Comparison of ENCODE assay signal across 1 cellular context in the genomic region with DNA sequence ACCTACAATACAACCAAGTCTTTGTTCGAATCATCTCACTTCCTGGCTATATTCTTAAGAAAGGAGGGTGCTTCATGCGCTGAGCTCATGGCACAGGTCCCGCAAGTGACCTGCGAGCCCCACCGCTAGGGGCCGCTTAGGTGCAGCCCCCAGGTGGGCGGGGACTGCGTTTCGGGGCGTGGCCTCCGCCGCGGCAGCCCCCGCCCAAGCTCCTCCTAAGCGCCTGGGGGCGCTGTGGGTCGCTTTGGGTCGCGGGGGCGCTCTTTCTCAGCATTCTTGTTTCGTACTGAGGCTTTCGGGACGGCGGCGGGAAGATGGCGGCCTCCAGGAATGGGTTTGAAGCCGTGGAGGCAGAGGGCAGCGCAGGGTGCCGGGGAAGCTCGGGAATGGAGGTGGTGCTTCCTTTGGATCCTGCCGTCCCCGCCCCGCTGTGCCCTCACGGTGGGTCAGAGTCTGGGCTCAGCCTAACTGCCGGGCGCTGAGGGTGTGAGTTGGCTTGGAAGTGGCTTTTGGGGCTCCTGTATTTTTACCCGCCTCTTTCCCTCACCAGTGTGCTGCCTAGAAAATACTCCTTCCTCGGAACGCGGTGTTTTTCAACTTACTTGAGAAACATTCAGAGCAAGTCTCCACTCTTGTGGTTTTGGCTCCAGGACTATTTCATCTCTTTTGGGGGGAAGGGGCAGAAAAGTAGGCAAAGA.
TF ChIP-seq lines count a peak whose summit lies in the region.

A gene with protein sequence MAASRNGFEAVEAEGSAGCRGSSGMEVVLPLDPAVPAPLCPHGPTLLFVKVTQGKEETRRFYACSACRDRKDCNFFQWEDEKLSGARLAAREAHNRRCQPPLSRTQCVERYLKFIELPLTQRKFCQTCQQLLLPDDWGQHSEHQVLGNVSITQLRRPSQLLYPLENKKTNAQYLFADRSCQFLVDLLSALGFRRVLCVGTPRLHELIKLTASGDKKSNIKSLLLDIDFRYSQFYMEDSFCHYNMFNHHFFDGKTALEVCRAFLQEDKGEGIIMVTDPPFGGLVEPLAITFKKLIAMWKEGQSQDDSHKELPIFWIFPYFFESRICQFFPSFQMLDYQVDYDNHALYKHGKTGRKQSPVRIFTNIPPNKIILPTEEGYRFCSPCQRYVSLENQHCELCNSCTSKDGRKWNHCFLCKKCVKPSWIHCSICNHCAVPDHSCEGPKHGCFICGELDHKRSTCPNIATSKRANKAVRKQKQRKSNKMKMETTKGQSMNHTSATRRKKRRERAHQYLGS (plus strand): TSS at position 279 of the 698 bp plus-strand sequence. CDS start 36 bp downstream, at position 315.

TF ChIP-seq in WTC11, 78 proteins besides CTCF, POLR2A, EP300 and RAD21 (continued from another document):
- TF ChIP-seq, protein P1, sequence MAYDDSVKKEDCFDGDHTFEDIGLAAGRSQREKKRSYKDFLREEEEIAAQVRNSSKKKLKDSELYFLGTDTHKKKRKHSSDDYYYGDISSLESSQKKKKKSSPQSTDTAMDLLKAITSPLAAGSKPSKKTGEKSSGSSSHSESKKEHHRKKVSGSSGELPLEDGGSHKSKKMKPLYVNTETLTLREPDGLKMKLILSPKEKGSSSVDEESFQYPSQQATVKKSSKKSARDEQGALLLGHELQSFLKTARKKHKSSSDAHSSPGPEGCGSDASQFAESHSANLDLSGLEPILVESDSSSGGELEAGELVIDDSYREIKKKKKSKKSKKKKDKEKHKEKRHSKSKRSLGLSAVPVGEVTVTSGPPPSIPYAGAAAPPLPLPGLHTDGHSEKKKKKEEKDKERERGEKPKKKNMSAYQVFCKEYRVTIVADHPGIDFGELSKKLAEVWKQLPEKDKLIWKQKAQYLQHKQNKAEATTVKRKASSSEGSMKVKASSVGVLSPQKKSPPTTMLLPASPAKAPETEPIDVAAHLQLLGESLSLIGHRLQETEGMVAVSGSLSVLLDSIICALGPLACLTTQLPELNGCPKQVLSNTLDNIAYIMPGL (CRISPR knock-in tag; IDR thresholded peaks at IDR 0.05) = peak; percentile 67; the same call in 1 of the 2 replicates
- peak; percentile 89 for TF ChIP-seq FOXK1 (CRISPR knock-in tag; IDR thresholded peaks at IDR 0.05)
- peak; percentile 72; the same call in 1 of the 2 replicates for TF ChIP-seq MXD4 (CRISPR knock-in tag; IDR thresholded peaks at IDR 0.05; ENCODE audit: borderline replicate concordance)
- TF ChIP-seq, protein P2, sequence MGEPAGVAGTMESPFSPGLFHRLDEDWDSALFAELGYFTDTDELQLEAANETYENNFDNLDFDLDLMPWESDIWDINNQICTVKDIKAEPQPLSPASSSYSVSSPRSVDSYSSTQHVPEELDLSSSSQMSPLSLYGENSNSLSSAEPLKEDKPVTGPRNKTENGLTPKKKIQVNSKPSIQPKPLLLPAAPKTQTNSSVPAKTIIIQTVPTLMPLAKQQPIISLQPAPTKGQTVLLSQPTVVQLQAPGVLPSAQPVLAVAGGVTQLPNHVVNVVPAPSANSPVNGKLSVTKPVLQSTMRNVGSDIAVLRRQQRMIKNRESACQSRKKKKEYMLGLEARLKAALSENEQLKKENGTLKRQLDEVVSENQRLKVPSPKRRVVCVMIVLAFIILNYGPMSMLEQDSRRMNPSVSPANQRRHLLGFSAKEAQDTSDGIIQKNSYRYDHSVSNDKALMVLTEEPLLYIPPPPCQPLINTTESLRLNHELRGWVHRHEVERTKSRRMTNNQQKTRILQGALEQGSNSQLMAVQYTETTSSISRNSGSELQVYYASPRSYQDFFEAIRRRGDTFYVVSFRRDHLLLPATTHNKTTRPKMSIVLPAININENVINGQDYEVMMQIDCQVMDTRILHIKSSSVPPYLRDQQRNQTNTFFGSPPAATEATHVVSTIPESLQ (CRISPR knock-in tag; IDR thresholded peaks at IDR 0.05) = no peak
- TF ChIP-seq ZNF121 (CRISPR knock-in tag; IDR thresholded peaks at IDR 0.05) = no peak
- TF ChIP-seq OVOL2 (CRISPR knock-in tag; IDR thresholded peaks at IDR 0.05; ENCODE audit: borderline replicate concordance) = no peak
- TF ChIP-seq, protein P3, sequence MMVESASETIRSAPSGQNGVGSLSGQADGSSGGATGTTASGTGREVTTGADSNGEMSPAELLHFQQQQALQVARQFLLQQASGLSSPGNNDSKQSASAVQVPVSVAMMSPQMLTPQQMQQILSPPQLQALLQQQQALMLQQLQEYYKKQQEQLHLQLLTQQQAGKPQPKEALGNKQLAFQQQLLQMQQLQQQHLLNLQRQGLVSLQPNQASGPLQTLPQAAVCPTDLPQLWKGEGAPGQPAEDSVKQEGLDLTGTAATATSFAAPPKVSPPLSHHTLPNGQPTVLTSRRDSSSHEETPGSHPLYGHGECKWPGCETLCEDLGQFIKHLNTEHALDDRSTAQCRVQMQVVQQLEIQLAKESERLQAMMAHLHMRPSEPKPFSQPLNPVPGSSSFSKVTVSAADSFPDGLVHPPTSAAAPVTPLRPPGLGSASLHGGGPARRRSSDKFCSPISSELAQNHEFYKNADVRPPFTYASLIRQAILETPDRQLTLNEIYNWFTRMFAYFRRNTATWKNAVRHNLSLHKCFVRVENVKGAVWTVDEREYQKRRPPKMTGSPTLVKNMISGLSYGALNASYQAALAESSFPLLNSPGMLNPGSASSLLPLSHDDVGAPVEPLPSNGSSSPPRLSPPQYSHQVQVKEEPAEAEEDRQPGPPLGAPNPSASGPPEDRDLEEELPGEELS (CRISPR knock-in tag; IDR thresholded peaks at IDR 0.05) = peak; percentile 92; the same call in 1 of the 2 replicates
- no peak for TF ChIP-seq NR2C2 (CRISPR knock-in tag; IDR thresholded peaks at IDR 0.05)
- no peak for TF ChIP-seq HMGA2 (CRISPR knock-in tag; IDR thresholded peaks at IDR 0.05)
- TF ChIP-seq ZNF416 (CRISPR knock-in tag; IDR thresholded peaks at IDR 0.05) = peak; percentile 70; the same call in 1 of the 2 replicates
- TF ChIP-seq, protein P4, sequence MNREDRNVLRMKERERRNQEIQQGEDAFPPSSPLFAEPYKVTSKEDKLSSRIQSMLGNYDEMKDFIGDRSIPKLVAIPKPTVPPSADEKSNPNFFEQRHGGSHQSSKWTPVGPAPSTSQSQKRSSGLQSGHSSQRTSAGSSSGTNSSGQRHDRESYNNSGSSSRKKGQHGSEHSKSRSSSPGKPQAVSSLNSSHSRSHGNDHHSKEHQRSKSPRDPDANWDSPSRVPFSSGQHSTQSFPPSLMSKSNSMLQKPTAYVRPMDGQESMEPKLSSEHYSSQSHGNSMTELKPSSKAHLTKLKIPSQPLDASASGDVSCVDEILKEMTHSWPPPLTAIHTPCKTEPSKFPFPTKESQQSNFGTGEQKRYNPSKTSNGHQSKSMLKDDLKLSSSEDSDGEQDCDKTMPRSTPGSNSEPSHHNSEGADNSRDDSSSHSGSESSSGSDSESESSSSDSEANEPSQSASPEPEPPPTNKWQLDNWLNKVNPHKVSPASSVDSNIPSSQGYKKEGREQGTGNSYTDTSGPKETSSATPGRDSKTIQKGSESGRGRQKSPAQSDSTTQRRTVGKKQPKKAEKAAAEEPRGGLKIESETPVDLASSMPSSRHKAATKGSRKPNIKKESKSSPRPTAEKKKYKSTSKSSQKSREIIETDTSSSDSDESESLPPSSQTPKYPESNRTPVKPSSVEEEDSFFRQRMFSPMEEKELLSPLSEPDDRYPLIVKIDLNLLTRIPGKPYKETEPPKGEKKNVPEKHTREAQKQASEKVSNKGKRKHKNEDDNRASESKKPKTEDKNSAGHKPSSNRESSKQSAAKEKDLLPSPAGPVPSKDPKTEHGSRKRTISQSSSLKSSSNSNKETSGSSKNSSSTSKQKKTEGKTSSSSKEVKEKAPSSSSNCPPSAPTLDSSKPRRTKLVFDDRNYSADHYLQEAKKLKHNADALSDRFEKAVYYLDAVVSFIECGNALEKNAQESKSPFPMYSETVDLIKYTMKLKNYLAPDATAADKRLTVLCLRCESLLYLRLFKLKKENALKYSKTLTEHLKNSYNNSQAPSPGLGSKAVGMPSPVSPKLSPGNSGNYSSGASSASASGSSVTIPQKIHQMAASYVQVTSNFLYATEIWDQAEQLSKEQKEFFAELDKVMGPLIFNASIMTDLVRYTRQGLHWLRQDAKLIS (CRISPR knock-in tag; IDR thresholded peaks at IDR 0.05; ENCODE audit: borderline replicate concordance) = no peak
- TF ChIP-seq FOXP1 (CRISPR knock-in tag; IDR thresholded peaks at IDR 0.05; ENCODE audit: borderline replicate concordance) = peak; percentile 46; the same call in 1 of the 2 replicates
- no peak for TF ChIP-seq ELF4 (CRISPR knock-in tag; IDR thresholded peaks at IDR 0.05; ENCODE audit: low read depth)
- TF ChIP-seq ZNF263 (CRISPR knock-in tag; IDR thresholded peaks at IDR 0.05; ENCODE audit: low read depth) = no peak
- TF ChIP-seq CBFB (CRISPR knock-in tag; IDR thresholded peaks at IDR 0.05; ENCODE audit: low read depth) = no peak
- TF ChIP-seq ESRRA (CRISPR knock-in tag; IDR thresholded peaks at IDR 0.05; ENCODE audit: borderline replicate concordance) = no peak
- TF ChIP-seq, protein P5, sequence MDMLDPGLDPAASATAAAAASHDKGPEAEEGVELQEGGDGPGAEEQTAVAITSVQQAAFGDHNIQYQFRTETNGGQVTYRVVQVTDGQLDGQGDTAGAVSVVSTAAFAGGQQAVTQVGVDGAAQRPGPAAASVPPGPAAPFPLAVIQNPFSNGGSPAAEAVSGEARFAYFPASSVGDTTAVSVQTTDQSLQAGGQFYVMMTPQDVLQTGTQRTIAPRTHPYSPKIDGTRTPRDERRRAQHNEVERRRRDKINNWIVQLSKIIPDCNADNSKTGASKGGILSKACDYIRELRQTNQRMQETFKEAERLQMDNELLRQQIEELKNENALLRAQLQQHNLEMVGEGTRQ (CRISPR knock-in tag; IDR thresholded peaks at IDR 0.05) = peak; percentile 30; the same call in 1 of the 2 replicates
- TF ChIP-seq, protein P6, sequence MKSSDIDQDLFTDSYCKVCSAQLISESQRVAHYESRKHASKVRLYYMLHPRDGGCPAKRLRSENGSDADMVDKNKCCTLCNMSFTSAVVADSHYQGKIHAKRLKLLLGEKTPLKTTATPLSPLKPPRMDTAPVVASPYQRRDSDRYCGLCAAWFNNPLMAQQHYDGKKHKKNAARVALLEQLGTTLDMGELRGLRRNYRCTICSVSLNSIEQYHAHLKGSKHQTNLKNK (CRISPR knock-in tag; IDR thresholded peaks at IDR 0.05) = no peak
- TF ChIP-seq JAZF1 (CRISPR knock-in tag; IDR thresholded peaks at IDR 0.05) = no peak
- TF ChIP-seq ATF1 (CRISPR knock-in tag; IDR thresholded peaks at IDR 0.05) = no peak
